9 cellular contexts compared by ENCODE assay signal in genomic region chr22:46081036-46081830, GRCh38.
DNase-seq lines count a peak whose midpoint lies in the region; ATAC-seq, FAIRE-seq and TF ChIP-seq lines count a peak whose summit lies in the region.
"Had no signal": no experiment of that assay in that cellular context is flagged by ENCODE, and none has a peak within 500 bp of the region (broad histone marks: within the 10 kb centered on the region; RNA-seq: fewer than 3 reads in every experiment).

No MANE protein-coding gene starts in this region.

- peak overlapping the region; percentile 97 for H3K4me3 Mint-ChIP-seq in HFFc6

- no peaks in the 10 kb centered on the region for H4K20me1 ChIP-seq in mammary epithelial cell (ENCODE audit: insufficient read depth, low read length)

- no peak for FAIRE-seq in frontal cortex (lab: Jason Lieb, UNC)

- peak overlapping the region; percentile 98 for H3K27ac Mint-ChIP-seq in HFFc6
- H3K27ac Mint-ChIP-seq: progenitor cell of endocrine pancreas had no signal

- H3K27me3 Mint-ChIP-seq in HFFc6 (ENCODE audit: insufficient read depth), result peaks cover 42% of the 10 kb centered on the region

- CTCF ChIA-PET in mammary epithelial cell (lab: Charles Lee; ENCODE audit: low non-redundant PET), result interaction anchor here (0.7 kb wide), 1 partner anchor 79 kb away, joined by 4 read pairs; no protein-coding TSS in a partner anchor

- H3K36me3 ChIP-seq in mammary epithelial cell (ENCODE audit: insufficient read depth, low read length) (peaks cover 9% of the 10 kb centered on the region), stomach smooth muscle (ENCODE audit: control insufficient read depth in 2 of 2, insufficient read depth in 2 of 2, low read length in 2 of 2) (peaks cover 2 to 5% of the 10 kb centered on the region in 2 donors)

- peaks cover 67% of the 10 kb centered on the region for H3K36me3 Mint-ChIP-seq in HFFc6 (ENCODE audit: low read depth)

- peak overlapping the region; percentile 98 for H3K9ac ChIP-seq in mammary epithelial cell (ENCODE audit: insufficient read depth, low read length)
- H3K9ac ChIP-seq in stomach smooth muscle (ENCODE audit: low read length in 2 of 2), result peak overlapping the region; percentile 68 to 75

- BruUV-seq in mammary epithelial cell (replicated peaks; lab: Mats Ljungman, UMichigan), result no TSS peak

- no peak for DNase-seq in HFFc6
- DNase-seq in mammary epithelial cell, result peak; percentile 31
- DNase-seq in inferior parietal cortex (ENCODE audit: extremely low spot score), result peak; percentile 72
- DNase-seq in activated T-cell treated with anti-CD3 and anti-CD28 coated beads for 4 hours, result no peak
- no peak for DNase-seq in stimulated activated CD4-positive, alpha-beta T cell treated with anti-CD3 and anti-CD28 coated beads, Interleukin-2, amount 100 ng/mL, for 48 hours
- DNase-seq in frontal cortex (ENCODE audit: low spot score in 2 of 2), result no peak

- 1% methylated on average over 17 of the region's 25 CpGs for WGBS in mammary epithelial cell (ENCODE audit: low coverage, missing lambda C conversion rate)

- H3K9me3 Mint-ChIP-seq in HFFc6, result no peaks in the 10 kb centered on the region

- no peak for TF ChIP-seq CTCF in HFFc6 (IDR thresholded peaks at IDR 0.05)
- no peak for TF ChIP-seq CTCF in mammary epithelial cell (conservative IDR thresholded peaks at IDR 0.05 in 1 of 2, IDR thresholded peaks at IDR 0.05 in 1 of 2; ENCODE audit: extremely low read depth in 1 of 2, insufficient read depth in 1 of 2, low read depth in 1 of 2, low read length in 2 of 2)

- H3K9me3 ChIP-seq in mammary epithelial cell (replicated peaks; ENCODE audit: insufficient read depth, low read length) (no peaks in the 10 kb centered on the region), stomach smooth muscle (ENCODE audit: control insufficient read depth in 2 of 2, low read length in 2 of 2) (no peaks in the 10 kb centered on the region)

- intact Hi-C loops in mammary epithelial cell (cut with micrococcal nuclease), result loop anchor here (2.0 kb wide), 1 partner anchor 68 kb away; no protein-coding TSS in a partner anchor

- H3K4me1 ChIP-seq in mammary epithelial cell (ENCODE audit: insufficient read depth, low read length), result peaks cover 58% of the 10 kb centered on the region
- H3K4me1 ChIP-seq in stomach smooth muscle (ENCODE audit: control insufficient read depth, insufficient read depth, low read length), result peaks cover 89% of the 10 kb centered on the region

- no peak for ATAC-seq in GM21390 (IDR thresholded peaks at IDR 0.05; ENCODE audit: unreplicated experiment)

- H3K27me3 ChIP-seq in mammary epithelial cell (ENCODE audit: insufficient read depth, low read length), result no peaks in the 10 kb centered on the region
- H3K27me3 ChIP-seq in stomach smooth muscle (ENCODE audit: control insufficient read depth in 1 of 2, insufficient read depth in 2 of 2, low read length in 2 of 2), result no peaks in the 10 kb centered on the region

- H3K4me3 ChIP-seq in mammary epithelial cell (replicated peaks in 1 of 3; ENCODE audit: insufficient read depth in 1 of 3, low read depth in 2 of 3, low read length in 3 of 3) (peak overlapping the region; percentile 89 to 95 (median 93)), stomach smooth muscle (ENCODE audit: low read length in 2 of 2) (peak overlapping the region; percentile 49 to 97)

- dilution Hi-C loops in mammary epithelial cell (cut with HindIII; ENCODE audit: low sequenced_read_pairs), result no loop called here

- in situ Hi-C loops in mammary epithelial cell (cut with MboI; ENCODE audit: low sequenced_read_pairs in 2 of 2), result no loop called here

- peaks cover 77% of the 10 kb centered on the region for H3K4me1 Mint-ChIP-seq in HFFc6 (ENCODE audit: low read depth)

- peak overlapping the region; percentile 97 for H3K4me2 ChIP-seq in mammary epithelial cell (ENCODE audit: insufficient read depth, low read depth, low read length)

- H3K27ac ChIP-seq in mammary epithelial cell (ENCODE audit: insufficient read depth, low read depth, low read length) (peak overlapping the region; percentile 94), stomach smooth muscle (ENCODE audit: low read length) (peak overlapping the region; percentile 97)

- no peak overlapping the region for H2AFZ ChIP-seq in mammary epithelial cell (ENCODE audit: low read depth, low read length)

- H3K79me2 ChIP-seq in mammary epithelial cell (ENCODE audit: insufficient read depth, low read length), result peaks cover 100% of the 10 kb centered on the region

Comparison
In these comparisons a context has a peak if more than half of its experiments do, and no peak if none do; other contexts are left out.
1. DNase-seq: peak in mammary epithelial cell (single experiment) and inferior parietal cortex (single experiment); none in HFFc6 (single experiment), activated T-cell treated with anti-CD3 and anti-CD28 coated beads for 4 hours (single experiment), stimulated activated CD4-positive, alpha-beta T cell treated with anti-CD3 and anti-CD28 coated beads, Interleukin-2, amount 100 ng/mL, for 48 hours (0 of 2) and frontal cortex (0 of 2).